Comparison of ENCODE assay signal across 38 cellular contexts in the genomic region with DNA sequence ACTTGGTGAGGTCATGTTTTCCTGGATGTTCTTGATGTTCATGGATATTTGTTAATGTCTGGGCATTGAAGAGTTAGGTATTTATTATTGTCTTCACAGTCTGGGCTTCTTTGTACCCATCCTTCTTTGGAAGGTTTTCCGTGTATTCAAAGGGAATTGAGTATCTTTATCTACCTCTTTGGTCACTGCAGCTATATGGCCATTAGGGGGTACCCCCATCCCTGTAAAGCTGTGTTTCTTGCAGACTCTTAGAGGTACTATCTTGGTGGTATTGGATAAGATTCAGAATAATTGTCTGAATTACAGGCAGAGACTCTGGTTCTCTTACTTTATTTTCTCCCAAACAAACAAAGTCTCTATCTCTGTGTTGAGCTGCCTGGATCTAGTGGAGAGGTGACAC.
"Had no signal": no experiment of that assay in that cellular context is flagged by ENCODE, and none has a peak within 500 bp of the region (broad histone marks: within the 10 kb centered on the region; RNA-seq: fewer than 3 reads in every experiment).

No MANE protein-coding gene starts in this region.

- H3K27me3 Mint-ChIP-seq: activated CD4-positive, alpha-beta memory T cell treated with anti-CD3 and anti-CD28 coated beads, Interleukin-2, amount 10 ng/mL, durations not matched to agents 7 days and 5 days; activated T-helper 17 cell treated with anti-CD3 and anti-CD28 coated beads, Interleukin-2, amount 50 U/mL, for 72 hours; brain had no signal

- H2AFZ ChIP-seq: PC-9 had no signal

- FAIRE-seq: bronchial epithelial cell, RCC 7860 had no signal

- H3K4me3 ChIP-seq: adrenal gland, MG63, PC-9 had no signal

- H3K36me3 ChIP-seq: adrenal gland, MG63 had no signal

- H3K9me3 Mint-ChIP-seq: activated T-helper 17 cell treated with anti-CD3 and anti-CD28 coated beads, Interleukin-2, amount 50 U/mL, for 72 hours had no signal

- H3K4me1 Mint-ChIP-seq: activated CD4-positive, alpha-beta memory T cell treated with anti-CD3 and anti-CD28 coated beads, Interleukin-2, amount 10 ng/mL, durations not matched to agents 7 days and 5 days; activated T-helper 17 cell treated with anti-CD3 and anti-CD28 coated beads, Interleukin-2, amount 50 U/mL, for 72 hours; brain had no signal

- H3K4me1 ChIP-seq: adrenal gland had no signal

- H3K9me3 ChIP-seq: adrenal gland, MG63 had no signal

- H3K27ac ChIP-seq: adrenal gland, PC-9, RWPE1, VCaP had no signal

- H3K27me3 ChIP-seq: adrenal gland, MG63 had no signal

- H3K36me3 Mint-ChIP-seq: activated naive CD4-positive, alpha-beta T cell treated with anti-CD3 and anti-CD28 coated beads, Interleukin-2, amount 50 U/mL, for 72 hours; brain had no signal

- H3K4me2 ChIP-seq: PC-9 had no signal

- DNase-seq: activated CD4-positive, alpha-beta memory T cell treated with anti-CD3 and anti-CD28 coated beads, Interleukin-2, amount 10 ng/mL, durations not matched to agents 7 days and 5 days; activated CD4-positive, alpha-beta T cell treated with anti-CD3 and anti-CD28 coated beads for 1 hour; activated CD4-positive, alpha-beta T cell treated with anti-CD3 and anti-CD28 coated beads for 48 hours; activated CD4-positive, CD25-positive, alpha-beta regulatory T cell; activated CD8-positive, alpha-beta memory T cell treated with anti-CD3 and anti-CD28 coated beads for 24 hours; activated effector memory CD4-positive, alpha-beta T cell treated with anti-CD3 and anti-CD28 coated beads, Interleukin-2, amount 50 U/mL, for 16 hours; activated naive CD4-positive, alpha-beta T cell treated with Interleukin-2 at 50 U/mL for 16 hours; activated T-cell treated with anti-CD3 and anti-CD28 coated beads, Interleukin-2, amount 50 U/mL, for 1 hour; activated T-cell treated with anti-CD3 and anti-CD28 coated beads, Interleukin-2, amount 50 U/mL, for 72 hours; adrenal gland; anterior cingulate cortex; caudate nucleus; cerebellar nuclear complex; Kasumi-1; KG1; MG63; NCI-H1048; NCI-H1105 treated with DMSO at 0.1 percent for 48 hours; NCI-H1436 treated with DMSO at 0.1 percent for 48 hours; NCI-H1694 treated with DMSO at 0.1 percent for 48 hours; NCI-H2029; NCI-H345; NCI-H524 treated with DMSO at 0.1 percent for 48 hours; NK-92 treated with Interleukin-12 subunit alpha and Interleukin-12 subunit beta, amount 100 ng/mL, for 24 hours; PC-9; SIG-M5; SW 1271; T-helper 1 cell; T-helper 2 cell; T-helper 9 cell had no signal

- H3K27ac Mint-ChIP-seq: activated CD4-positive, alpha-beta memory T cell treated with anti-CD3 and anti-CD28 coated beads, Interleukin-2, amount 10 ng/mL, durations not matched to agents 7 days and 5 days; activated naive CD4-positive, alpha-beta T cell treated with anti-CD3 and anti-CD28 coated beads, Interleukin-2, amount 50 U/mL, for 72 hours; activated T-cell treated with anti-CD3 and anti-CD28 coated beads, Interleukin-2, amount 50 U/mL, for 72 hours; activated T-helper 17 cell treated with anti-CD3 and anti-CD28 coated beads, Interleukin-2, amount 50 U/mL, for 72 hours; brain had no signal

- ATAC-seq: activated naive CD4-positive, alpha-beta T cell treated with anti-CD3 and anti-CD28 coated beads, Interleukin-2, amount 50 U/mL, for 72 hours; activated T-cell treated with anti-CD3 and anti-CD28 coated beads, Interleukin-2, amount 50 U/mL, for 72 hours; activated T-helper 17 cell treated with anti-CD3 and anti-CD28 coated beads, Interleukin-2, amount 50 U/mL, for 72 hours; Right ventricle myocardium inferior had no signal

- H3K4me3 Mint-ChIP-seq: activated CD4-positive, alpha-beta memory T cell treated with anti-CD3 and anti-CD28 coated beads, Interleukin-2, amount 10 ng/mL, durations not matched to agents 7 days and 5 days; activated T-cell treated with anti-CD3 and anti-CD28 coated beads, Interleukin-2, amount 50 U/mL, for 72 hours; activated T-helper 17 cell treated with anti-CD3 and anti-CD28 coated beads, Interleukin-2, amount 50 U/mL, for 72 hours; brain had no signal
